In the genomic region with DNA sequence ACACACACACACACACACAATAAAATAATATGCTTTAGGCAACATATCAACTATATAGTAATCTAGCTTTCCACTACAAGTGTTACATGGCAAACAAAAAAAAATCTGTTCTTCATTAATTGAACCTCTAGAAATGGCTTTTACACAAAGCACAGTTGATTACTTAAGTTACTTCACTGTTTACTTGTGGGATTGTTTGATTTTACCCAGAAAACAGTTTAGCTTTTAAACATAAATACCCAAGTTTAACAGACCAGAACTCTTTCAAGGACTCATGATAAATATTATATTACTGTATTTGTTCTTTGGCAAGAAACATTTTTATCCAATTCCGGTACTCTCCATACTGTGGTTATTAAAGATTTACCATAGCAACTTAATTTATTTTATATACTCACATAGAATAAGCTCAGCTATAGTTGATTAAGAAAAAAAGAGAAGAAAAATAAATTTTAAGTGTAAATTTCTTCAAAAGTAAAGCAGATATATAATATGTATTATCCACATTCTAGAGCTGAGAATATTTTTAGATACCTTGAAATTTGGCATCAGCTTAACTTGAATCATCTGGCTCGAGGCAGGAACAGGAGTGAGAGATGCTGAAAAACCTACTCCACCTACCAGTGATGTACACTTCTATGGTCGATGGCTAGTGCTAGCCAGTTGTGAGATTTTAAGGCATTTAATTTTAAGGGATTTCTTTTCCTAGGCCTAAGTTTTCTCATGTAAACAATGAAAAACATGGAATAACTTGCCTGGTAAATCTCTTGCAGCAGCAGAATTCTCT, we compare ENCODE assay signal across 20 cellular contexts.
DNase-seq lines count a peak whose midpoint lies in the region; ATAC-seq, FAIRE-seq and TF ChIP-seq lines count a peak whose summit lies in the region.
"Had no signal": no experiment of that assay in that cellular context is flagged by ENCODE, and none has a peak within 500 bp of the region (broad histone marks: within the 10 kb centered on the region; RNA-seq: fewer than 3 reads in every experiment).

No MANE protein-coding gene starts in this region.

- no peak for ATAC-seq in Panc1
- no peak for ATAC-seq in pancreas
- ATAC-seq: GM23338, K562 had no signal

- no peaks in the 10 kb centered on the region for H3K9me3 ChIP-seq in Panc1 (ENCODE audit: control insufficient read depth, insufficient read depth, low read depth, low read length)
- H3K9me3 ChIP-seq in pancreas = no peaks in the 10 kb centered on the region
- no peaks in the 10 kb centered on the region for H3K9me3 ChIP-seq in suprapubic skin

- H3K27ac ChIP-seq in Panc1 (ENCODE audit: low read length) (peak overlapping the region; percentile 50; the same call in 1 of the 2 replicates), pancreas (no peak overlapping the region), suprapubic skin (no peak overlapping the region)
- H3K27ac ChIP-seq: C4-2B, HL-60 had no signal

- BruUV-seq in Panc1 (replicated peaks; lab: Mats Ljungman, UMichigan) = no TSS peak

- POLR2A ChIA-PET in Panc1 (lab: Charles Lee) = no interaction called here

- H3K4me3 Mint-ChIP-seq in progenitor cell of endocrine pancreas (ENCODE audit: low read depth) = no peak overlapping the region
- H3K4me3 Mint-ChIP-seq: GM23338 had no signal

- no peak for TF ChIP-seq CTCF in AG09319 (IDR thresholded peaks at IDR 0.05; ENCODE audit: low read depth, low read length)
- no peak for TF ChIP-seq CTCF in Panc1 (IDR thresholded peaks at IDR 0.05)
- TF ChIP-seq CTCF in progenitor cell of endocrine pancreas (IDR thresholded peaks at IDR 0.05; ENCODE audit: unreplicated experiment) = no peak
- TF ChIP-seq CTCF in pancreas (IDR thresholded peaks at IDR 0.05) = no peak
- TF ChIP-seq CTCF in suprapubic skin (IDR thresholded peaks at IDR 0.05) = no peak

- peaks cover 6% of the 10 kb centered on the region for H3K9me3 Mint-ChIP-seq in progenitor cell of endocrine pancreas (ENCODE audit: low read depth)
- H3K9me3 Mint-ChIP-seq: GM23338 had no signal

- no peak overlapping the region for H3K4me3 ChIP-seq in Panc1 (ENCODE audit: low read depth in 2 of 2, low read length in 2 of 2)
- no peak overlapping the region for H3K4me3 ChIP-seq in pancreas
- no peak overlapping the region for H3K4me3 ChIP-seq in suprapubic skin
- H3K4me3 ChIP-seq: GM23338, K562 had no signal

- H3K4me1 Mint-ChIP-seq in progenitor cell of endocrine pancreas (ENCODE audit: low read depth) = peaks cover 20% of the 10 kb centered on the region

- H3K36me3 ChIP-seq in Panc1 (ENCODE audit: control insufficient read depth, insufficient read depth, low read length) (no peaks in the 10 kb centered on the region), pancreas (no peaks in the 10 kb centered on the region), suprapubic skin (no peaks in the 10 kb centered on the region)

- DNase-seq in AG09319 (ENCODE audit: extremely low read depth, low read depth) (peak; percentile 45), Panc1 (ENCODE audit: low read depth, low spot score) (no peak), fibroblast of peridontal ligament (ENCODE audit: extremely low read depth) (peak; percentile 59), progenitor cell of endocrine pancreas (ENCODE audit: low spot score, unreplicated experiment) (no peak), pancreas (no peak), suprapubic skin (ENCODE audit: low spot score in 2 of 2) (no peak), NCI-H2107 treated with DMSO at 0.1 percent for 48 hours (lab: John Stamatoyannopoulos, UW; ENCODE audit: unreplicated experiment) (no peak)
- DNase-seq: ACHN; AML-193; Caco-2; CD4-positive, alpha-beta T cell; DMS153; GDM1; HCEC 1CT had no signal

- intact Hi-C loops in Panc1 (cut with micrococcal nuclease; ENCODE audit: unreplicated experiment) (no loop called here), pancreas (cut with DNase I) (no loop called here)

- FAIRE-seq in pancreas (lab: Jason Lieb, UNC) = no peak
- FAIRE-seq: GM12892, H54, K562 had no signal

- H3K27ac Mint-ChIP-seq in progenitor cell of endocrine pancreas = peak overlapping the region; percentile 84
- H3K27ac Mint-ChIP-seq: CD4-positive, alpha-beta T cell had no signal

- TF ChIP-seq EP300 in suprapubic skin (IDR thresholded peaks at IDR 0.05) = no peak

- H3K27me3 ChIP-seq in Panc1 (ENCODE audit: control insufficient read depth, insufficient read depth, low read length) (no peaks in the 10 kb centered on the region), pancreas (no peaks in the 10 kb centered on the region), suprapubic skin (no peaks in the 10 kb centered on the region)

- H3K27me3 Mint-ChIP-seq in progenitor cell of endocrine pancreas = no peaks in the 10 kb centered on the region
- H3K27me3 Mint-ChIP-seq: CD4-positive, alpha-beta T cell had no signal

- peaks cover 6% of the 10 kb centered on the region; the same call in 1 of the 2 replicates for H3K4me1 ChIP-seq in Panc1 (ENCODE audit: control insufficient read depth, insufficient read depth, low read length)
- peaks cover 0 to 19% (median 12%) of the 10 kb centered on the region in 3 donors for H3K4me1 ChIP-seq in pancreas
- peaks cover 11% of the 10 kb centered on the region for H3K4me1 ChIP-seq in suprapubic skin
- H3K4me1 ChIP-seq: Caco-2 had no signal

- 63 to 75% methylated on average over 3 of the region's 3 CpGs for WGBS in pancreas, 2 donors
- WGBS in suprapubic skin = 67% methylated on average over 3 of the region's 3 CpGs

- in situ Hi-C loops in Panc1 (cut with HindIII; ENCODE audit: low pct_unique_long_range_greater_than_20kb, low sequenced_read_pairs) = no loop called here

- CTCF ChIA-PET in Panc1 (lab: Charles Lee) = no interaction called here

- no peak for TF ChIP-seq POLR2A in suprapubic skin (IDR thresholded peaks at IDR 0.05)

- H3K36me3 Mint-ChIP-seq in progenitor cell of endocrine pancreas (ENCODE audit: insufficient read depth) = peaks cover 1% of the 10 kb centered on the region

Comparison
In these comparisons a context has a peak if more than half of its experiments do, and no peak if none do; other contexts are left out.
1. DNase-seq: peak in AG09319 (single experiment) and fibroblast of peridontal ligament (single experiment); none in Panc1 (single experiment), progenitor cell of endocrine pancreas (single experiment), pancreas (0 of 6), suprapubic skin (0 of 2) and NCI-H2107 treated with DMSO at 0.1 percent for 48 hours (single experiment).